In genomic region chr1:9291914-9292360, GRCh38 we compare ENCODE assay signal across 8 cellular contexts. TPM values are rescaled to one million over a fixed set of nuclear protein-coding genes. Genes with fewer than 3 reads are reported as not detected.
DNase-seq lines count a peak whose midpoint lies in the region; ATAC-seq and TF ChIP-seq lines count a peak whose summit lies in the region.

No MANE protein-coding gene starts in this region.

- DNase-seq in AG04449 (ENCODE audit: low read depth, low spot score) (no peak), lower lobe of right lung (no peak), upper lobe of right lung (no peak)
- DNase-seq in central memory CD8-positive, alpha-beta T cell (ENCODE audit: low spot score in 2 of 2) = no peak
- no peak for DNase-seq in stimulated activated naive CD4-positive, alpha-beta T cell (lab: John Stamatoyannopoulos, UW)

- H3K9me3 Mint-ChIP-seq in IgD-negative memory B cell = peaks cover 0 to 5% (median 2%) of the 10 kb centered on the region in 3 donors
- peaks cover 6% of the 10 kb centered on the region for H3K9me3 Mint-ChIP-seq in central memory CD8-positive, alpha-beta T cell

- H3K36me3 Mint-ChIP-seq in IgD-negative memory B cell = no peaks in the 10 kb centered on the region
- peaks cover 2% of the 10 kb centered on the region for H3K36me3 Mint-ChIP-seq in central memory CD8-positive, alpha-beta T cell (ENCODE audit: insufficient read depth)

- H3K4me3 ChIP-seq in AG04449 (ENCODE audit: low read depth, low read length) (peak overlapping the region; percentile 52), lower lobe of right lung (peak overlapping the region; percentile 88), upper lobe of right lung (peak overlapping the region; percentile 87)

- peaks cover 46% of the 10 kb centered on the region for H3K4me1 ChIP-seq in lower lobe of right lung
- peaks cover 36% of the 10 kb centered on the region for H3K4me1 ChIP-seq in upper lobe of right lung

- H3K4me1 Mint-ChIP-seq in IgD-negative memory B cell = peaks cover 0 to 7% (median 5%) of the 10 kb centered on the region in 3 donors
- peaks cover under 1% of the 10 kb centered on the region for H3K4me1 Mint-ChIP-seq in central memory CD8-positive, alpha-beta T cell

- no peaks in the 10 kb centered on the region for H3K27me3 ChIP-seq in lower lobe of right lung (ENCODE audit: low read depth)
- H3K27me3 ChIP-seq in upper lobe of right lung = no peaks in the 10 kb centered on the region

- H3K27ac Mint-ChIP-seq in IgD-negative memory B cell = peak overlapping the region in 1 of 3 donors; percentile 86
- H3K27ac Mint-ChIP-seq in central memory CD8-positive, alpha-beta T cell (ENCODE audit: low read depth) = no peak overlapping the region

- intact Hi-C loops in lower lobe of right lung (cut with DNase I) = no loop called here
- intact Hi-C loops in upper lobe of right lung (cut with DNase I) = loop anchor here (5.0 kb wide), 1 partner anchor 160 kb away; no protein-coding TSS in a partner anchor

- CTCF ChIA-PET in AG04449 (lab: Yijun Ruan, JAX) = interaction anchor here (0.9 to 6.2 kb wide), 6 partner anchors 10 to 200 kb away, joined by 3 to 222 read pairs (median 16); no protein-coding TSS in a partner anchor

- POLR2A ChIA-PET in AG04449 (lab: Yijun Ruan, JAX) = interaction anchor here (0.6 kb wide), 1 partner anchor 199 kb away, joined by 3 read pairs; no protein-coding TSS in a partner anchor

- no peak for TF ChIP-seq CTCF in AG04449 (IDR thresholded peaks at IDR 0.05; ENCODE audit: insufficient read depth, low read length, missing control alignments)
- TF ChIP-seq CTCF in lower lobe of right lung (IDR thresholded peaks at IDR 0.05) = no peak
- no peak for TF ChIP-seq CTCF in upper lobe of right lung (IDR thresholded peaks at IDR 0.05)

- H3K36me3 ChIP-seq in lower lobe of right lung (no peaks in the 10 kb centered on the region), upper lobe of right lung (no peaks in the 10 kb centered on the region)

- H3K9me3 ChIP-seq in lower lobe of right lung (peaks cover 10% of the 10 kb centered on the region), upper lobe of right lung (peaks cover 9% of the 10 kb centered on the region)

- no peak for ATAC-seq in central memory CD8-positive, alpha-beta T cell (replicated peaks; ENCODE audit: extremely low read depth, poor library complexity, severe bottlenecking)
- ATAC-seq in lower lobe of right lung = peak; percentile 1 to 3
- no peak for ATAC-seq in upper lobe of right lung
- ATAC-seq in GM18520 (IDR thresholded peaks at IDR 0.05; ENCODE audit: unreplicated experiment) = no peak
- no peak for ATAC-seq in HG02885 (IDR thresholded peaks at IDR 0.05; ENCODE audit: poor library complexity, unreplicated experiment)

- H3K27me3 Mint-ChIP-seq in IgD-negative memory B cell = no peaks in the 10 kb centered on the region
- no peaks in the 10 kb centered on the region for H3K27me3 Mint-ChIP-seq in central memory CD8-positive, alpha-beta T cell

- H3K27ac ChIP-seq in lower lobe of right lung (peak overlapping the region; percentile 88), upper lobe of right lung (peak overlapping the region; percentile 86)

- H3K4me3 Mint-ChIP-seq in IgD-negative memory B cell = peak overlapping the region; percentile 68 to 83 (median 72)
- peak overlapping the region; percentile 61 for H3K4me3 Mint-ChIP-seq in central memory CD8-positive, alpha-beta T cell

RNA-seq across cellular contexts. Expression of gene SPSB1, which starts 0.8 kb away (rescaled TPM):
- 1.8 TPM for polyA plus RNA-seq in IgD-negative memory B cell
- total RNA-seq in lower lobe of right lung (14.7 TPM), upper lobe of right lung (29.0 TPM)

RNA-seq across cellular contexts. Expression of gene H6PD, which starts 57.4 kb away (rescaled TPM):
- 11.3 TPM for polyA plus RNA-seq in IgD-negative memory B cell
- total RNA-seq in lower lobe of right lung = 40.7 TPM
- 43.7 TPM for total RNA-seq in upper lobe of right lung

Comparison
In these comparisons a context has a peak if more than half of its experiments do, and no peak if none do; other contexts are left out.
1. ATAC-seq: peak in lower lobe of right lung (2 of 2); none in central memory CD8-positive, alpha-beta T cell (single experiment), upper lobe of right lung (single experiment), GM18520 (single experiment) and HG02885 (single experiment).
2. Peak in every context shown above with its lines, with median percentiles within 50 percentile points of each other: H3K4me3 ChIP-seq.